In genomic region chr7:107939472-107940145, GRCh38 we compare ENCODE assay signal across 9 cellular contexts. TPM values are rescaled to one million over a fixed set of nuclear protein-coding genes. Genes with fewer than 3 reads are reported as not detected.
DNase-seq lines count a peak whose midpoint lies in the region; TF ChIP-seq lines count a peak whose summit lies in the region.
"Had no signal": no experiment of that assay in that cellular context is flagged by ENCODE, and none has a peak within 500 bp of the region (broad histone marks: within the 10 kb centered on the region; RNA-seq: fewer than 3 reads in every experiment).

No MANE protein-coding gene starts in this region.

- peak; percentile 79 for DNase-seq in NCI-H446 treated with DMSO at 0.1 percent for 48 hours (lab: John Stamatoyannopoulos, UW)
- DNase-seq in epithelial cell of esophagus (ENCODE audit: low read depth): peak; percentile 55
- no peak for DNase-seq in mesenchymal stem cell
- peak; percentile 72 to 74 for DNase-seq in tibial artery
- no peak for DNase-seq in RKO (ENCODE audit: low spot score)
- DNase-seq in DMS114 treated with DMSO at 0.1 percent for 48 hours (lab: John Stamatoyannopoulos, UW; ENCODE audit: unreplicated experiment): no peak
- DNase-seq in GM13977 (ENCODE audit: low spot score): no peak
- DNase-seq in DMS 273 (lab: John Stamatoyannopoulos, UW; ENCODE audit: unreplicated experiment): no peak
- DNase-seq: activated naive CD4-positive, alpha-beta T cell treated with anti-CD3 and anti-CD28 coated beads for 36 hours had no signal

- H3K27me3 ChIP-seq in mesenchymal stem cell (ENCODE audit: control insufficient read depth in 1 of 2, insufficient read depth in 1 of 2, low read length in 2 of 2): no peaks in the 10 kb centered on the region
- H3K27me3 ChIP-seq in tibial artery: no peaks in the 10 kb centered on the region

- H3K4me1 ChIP-seq in mesenchymal stem cell (ENCODE audit: control insufficient read depth, insufficient read depth, low read depth, low read length) (peaks cover 15% of the 10 kb centered on the region), tibial artery (peaks cover 0 to 25% (median 10%) of the 10 kb centered on the region in 4 donors)

- H3K9ac ChIP-seq in mesenchymal stem cell (ENCODE audit: low read length): peak overlapping the region; percentile 70

- no peak overlapping the region for H3K4me2 ChIP-seq in mesenchymal stem cell (ENCODE audit: low read length, poor library complexity, severe bottlenecking)

- H3K27ac ChIP-seq in mesenchymal stem cell (ENCODE audit: low read length, poor library complexity, severe bottlenecking) (peak overlapping the region; percentile 84), tibial artery (peak overlapping the region; percentile 45 to 64)

- in situ Hi-C loops in GM13977 (cut with MboI; ENCODE audit: low pct_unique_long_range_greater_than_20kb, low sequenced_read_pairs, unreplicated experiment): no loop called here

- H3K4me3 ChIP-seq in epithelial cell of esophagus (ENCODE audit: low read length) (no peak overlapping the region), mesenchymal stem cell (ENCODE audit: insufficient read depth in 1 of 2, low read depth in 1 of 2, low read length in 2 of 2) (peak overlapping the region in 1 of 2 experiments; percentile 17), tibial artery (no peak overlapping the region)

- H3K36me3 ChIP-seq in mesenchymal stem cell (ENCODE audit: control insufficient read depth in 1 of 2, insufficient read depth in 2 of 2, low read depth in 1 of 2, low read length in 2 of 2) (peaks cover 29 to 73% of the 10 kb centered on the region in 2 experiments), tibial artery (peaks cover 0 to 10% (median 5%) of the 10 kb centered on the region in 3 donors)

- H3K23ac ChIP-seq in mesenchymal stem cell (ENCODE audit: low read length in 2 of 2): peak overlapping the region in 1 of 2 experiments; percentile 20

- H3K9me3 ChIP-seq in mesenchymal stem cell (ENCODE audit: control insufficient read depth, low read length) (no peaks in the 10 kb centered on the region), tibial artery (no peaks in the 10 kb centered on the region)

- intact Hi-C loops in tibial artery (cut with DNase I; ENCODE audit: low total_unique reads): no loop called here

- H3K14ac ChIP-seq in mesenchymal stem cell (ENCODE audit: low read length in 2 of 2): no peak overlapping the region

- no peak overlapping the region for H2BK5ac ChIP-seq in mesenchymal stem cell (ENCODE audit: low read depth, low read length, poor library complexity, severe bottlenecking)

- H4K91ac ChIP-seq in mesenchymal stem cell (ENCODE audit: low read length): no peak overlapping the region

- no peak overlapping the region for H2BK12ac ChIP-seq in mesenchymal stem cell (ENCODE audit: low read length in 2 of 2)

- WGBS in mesenchymal stem cell: 88% methylated on average over 7 of the region's 7 CpGs

- no peak overlapping the region for H2BK15ac ChIP-seq in mesenchymal stem cell (ENCODE audit: low read depth, poor library complexity, severe bottlenecking)

- H2BK120ac ChIP-seq in mesenchymal stem cell (ENCODE audit: low read depth, low read length): no peak overlapping the region

- no peak for TF ChIP-seq CTCF in epithelial cell of esophagus (IDR thresholded peaks at IDR 0.05; ENCODE audit: insufficient read depth, low read depth, low read length, missing control alignments)
- no peak for TF ChIP-seq CTCF in tibial artery (IDR thresholded peaks at IDR 0.05)
- no peak for TF ChIP-seq CTCF in GM13977 (IDR thresholded peaks at IDR 0.05; ENCODE audit: extremely low read depth, insufficient read depth, missing control alignments)

- no peak overlapping the region for H2AFZ ChIP-seq in mesenchymal stem cell (ENCODE audit: low read depth, low read length)

- H3K18ac ChIP-seq in mesenchymal stem cell (ENCODE audit: low read depth in 1 of 2, low read length in 2 of 2): no peak overlapping the region

- no peaks in the 10 kb centered on the region for H3K79me1 ChIP-seq in mesenchymal stem cell (replicated peaks; ENCODE audit: low read length, poor library complexity, severe bottlenecking)

- H2AK5ac ChIP-seq in mesenchymal stem cell (ENCODE audit: low read length, severe bottlenecking): no peak overlapping the region

- no peak overlapping the region for H4K8ac ChIP-seq in mesenchymal stem cell (ENCODE audit: low read length)

- no peak overlapping the region for H3K4ac ChIP-seq in mesenchymal stem cell (ENCODE audit: low read depth in 1 of 2, low read length in 2 of 2)

RNA-seq across cellular contexts. Expression of gene DLD, which starts 48.6 kb away (rescaled TPM):
- polyA plus RNA-seq in mesenchymal stem cell (2013, experiment 1 of 2): 90.9 TPM
- 91.1 TPM for polyA plus RNA-seq in mesenchymal stem cell (2013, experiment 2 of 2)

Comparison
In these comparisons a context has a peak if more than half of its experiments do, and no peak if none do; other contexts are left out.
1. DNase-seq: peak in NCI-H446 treated with DMSO at 0.1 percent for 48 hours (single experiment), epithelial cell of esophagus (single experiment) and tibial artery (2 of 2); none in mesenchymal stem cell (single experiment), RKO (single experiment), DMS114 treated with DMSO at 0.1 percent for 48 hours (single experiment), GM13977 (single experiment) and DMS 273 (single experiment).